Comparison of ENCODE assay signal across 8 cellular contexts in genomic region chr14:100825691-100826331, GRCh38. TPM values are rescaled to one million over a fixed set of nuclear protein-coding genes. Genes with fewer than 3 reads are reported as not detected.
A peak's percentile ranks its signal among the peaks of the same experiment; 100 is the strongest.
DNase-seq lines count a peak whose midpoint lies in the region; ATAC-seq and TF ChIP-seq lines count a peak whose summit lies in the region.

Gene MEG3 (plus strand): TSS chr14:100826118.

- H3K4me3 Mint-ChIP-seq in progenitor cell of endocrine pancreas (ENCODE audit: low read depth) = no peak within 1 kb of the TSS
- H3K4me3 Mint-ChIP-seq in Calu3 (ENCODE audit: low read depth, unreplicated experiment) = no peak within 1 kb of the TSS

- H3K9me3 Mint-ChIP-seq in progenitor cell of endocrine pancreas (ENCODE audit: low read depth) (peaks cover 6% of the 10 kb centered on the region), Calu3 (ENCODE audit: low read depth, unreplicated experiment) (peaks cover 8% of the 10 kb centered on the region)

- intact Hi-C loops in Calu3 (cut with micrococcal nuclease; ENCODE audit: unreplicated experiment) = no loop called here

- H3K27me3 Mint-ChIP-seq in progenitor cell of endocrine pancreas (no peaks in the 10 kb centered on the region), Calu3 (ENCODE audit: unreplicated experiment) (peaks cover 21% of the 10 kb centered on the region)

- CTCF ChIA-PET in Calu3 (lab: Charles Lee) = no interaction called here

- no peak for ATAC-seq in GM19324 (IDR thresholded peaks at IDR 0.05; ENCODE audit: low FRiP score, unreplicated experiment)
- no peak for ATAC-seq in GM18867 (IDR thresholded peaks at IDR 0.05; ENCODE audit: unreplicated experiment)

- DNase-seq in AG09319 (ENCODE audit: extremely low read depth, low read depth) (peak; percentile 78), T1000 (lab: John Stamatoyannopoulos, UW) (peak; percentile 86), fibroblast of villous mesenchyme (ENCODE audit: low read depth) (peak; percentile 89), progenitor cell of endocrine pancreas (ENCODE audit: low spot score, unreplicated experiment) (no peak), NCI-H510A (lab: John Stamatoyannopoulos, UW) (no peak), Calu3 (no peak)

- peak within 1 kb of the TSS; percentile 88 for H3K4me3 ChIP-seq in fibroblast of villous mesenchyme (ENCODE audit: low read depth, low read length)

- no TSS peak for BruUV-seq in Calu3 (replicated peaks; lab: Mats Ljungman, UMichigan)

- no peak for TF ChIP-seq CTCF in AG09319 (IDR thresholded peaks at IDR 0.05; ENCODE audit: low read depth, low read length)
- no peak for TF ChIP-seq CTCF in fibroblast of villous mesenchyme (IDR thresholded peaks at IDR 0.05; ENCODE audit: insufficient read depth, low read depth, low read length)
- no peak for TF ChIP-seq CTCF in progenitor cell of endocrine pancreas (IDR thresholded peaks at IDR 0.05; ENCODE audit: unreplicated experiment)
- no peak for TF ChIP-seq CTCF in Calu3 (IDR thresholded peaks at IDR 0.05; ENCODE audit: unreplicated experiment)

- peak within 1 kb of the TSS; percentile 89 for H3K27ac Mint-ChIP-seq in progenitor cell of endocrine pancreas
- no peak within 1 kb of the TSS for H3K27ac Mint-ChIP-seq in Calu3 (ENCODE audit: unreplicated experiment)

- H3K4me1 Mint-ChIP-seq in progenitor cell of endocrine pancreas (ENCODE audit: low read depth) (peaks cover 43% of the 10 kb centered on the region), Calu3 (ENCODE audit: low read depth, unreplicated experiment) (no peaks in the 10 kb centered on the region)

- H3K36me3 Mint-ChIP-seq in progenitor cell of endocrine pancreas (ENCODE audit: insufficient read depth) = peaks cover 11% of the 10 kb centered on the region
- no peaks in the 10 kb centered on the region for H3K36me3 Mint-ChIP-seq in Calu3 (ENCODE audit: insufficient read depth, unreplicated experiment)

RNA-seq across cellular contexts. Expression of gene MEG3, which starts in this region (rescaled TPM):
- total RNA-seq in fibroblast of villous mesenchyme = 120 and 187 TPM in 2 replicates
- total RNA-seq in progenitor cell of endocrine pancreas = 31.0 and 32.3 TPM in 2 replicates
- total RNA-seq in Calu3 (2022) = not detected in 2 replicates

Comparison
In these comparisons a context has a peak if more than half of its experiments do, and no peak if none do; other contexts are left out.
1. RNA of gene MEG3 (total RNA-seq): 120 to 187 TPM in fibroblast of villous mesenchyme and 31.0 to 32.3 TPM in progenitor cell of endocrine pancreas; not detected in Calu3; every median in the first group is over 10 times any median in the second.
2. DNase-seq: peak in AG09319 (single experiment), T1000 (single experiment) and fibroblast of villous mesenchyme (single experiment); none in progenitor cell of endocrine pancreas (single experiment), NCI-H510A (single experiment) and Calu3 (single experiment).